In genomic region chr19:21850636-21851255, GRCh38 we compare ENCODE assay signal across 8 cellular contexts. TPM values are rescaled to one million over a fixed set of nuclear protein-coding genes. Genes with fewer than 3 reads are reported as not detected.
DNase-seq lines count a peak whose midpoint lies in the region; ATAC-seq and TF ChIP-seq lines count a peak whose summit lies in the region.

No MANE protein-coding gene starts in this region.

- WGBS in adrenal gland, 4 donors = 71 to 87% (median 79%) methylated on average over 8 to 10 of the region's 10 CpGs

- peaks cover 39% of the 10 kb centered on the region for H3K9me3 ChIP-seq in BLaER1
- H3K9me3 ChIP-seq in duodenal mucosa (ENCODE audit: control insufficient read depth in 1 of 2, low read length in 2 of 2) = no peaks in the 10 kb centered on the region
- H3K9me3 ChIP-seq in neural cell (ENCODE audit: low read length) = no peaks in the 10 kb centered on the region
- H3K9me3 ChIP-seq in adrenal gland (replicated peaks in 1 of 3) = no peaks in the 10 kb centered on the region

- ATAC-seq in HG02623 (IDR thresholded peaks at IDR 0.05; ENCODE audit: unreplicated experiment) = no peak

- no peaks in the 10 kb centered on the region for H3F3A ChIP-seq in neural cell (ENCODE audit: insufficient read depth, low read length, poor library complexity, severe bottlenecking)

- TF ChIP-seq CTCF in NB4 (IDR thresholded peaks at IDR 0.05; ENCODE audit: low read depth, low read length) (no peak), neural cell (IDR thresholded peaks at IDR 0.05; ENCODE audit: poor library complexity, severe bottlenecking) (no peak), adrenal gland (IDR thresholded peaks at IDR 0.05) (no peak)

- no peak for TF ChIP-seq RAD21 in neural cell (conservative IDR thresholded peaks at IDR 0.05)

- peaks cover 37% of the 10 kb centered on the region for H3K79me2 ChIP-seq in neural cell (replicated peaks; ENCODE audit: insufficient read depth, low read length)

- TF ChIP-seq EP300 in neural cell (conservative IDR thresholded peaks at IDR 0.05; ENCODE audit: poor library complexity, severe bottlenecking) = no peak

- H2AFZ ChIP-seq in neural cell (ENCODE audit: low read depth, low read length) = no peak overlapping the region

- H3K27ac ChIP-seq in BLaER1 (peak overlapping the region; percentile 95; the same call in 1 of the 2 replicates), duodenal mucosa (ENCODE audit: low read depth, low read length) (no peak overlapping the region), neural cell (ENCODE audit: low read length) (no peak overlapping the region), adrenal gland (no peak overlapping the region)

- H3K9me2 ChIP-seq in neural cell (ENCODE audit: insufficient read depth, low read length) = no peaks in the 10 kb centered on the region

- H3K9ac ChIP-seq in BLaER1 = peak overlapping the region; percentile 95
- H3K9ac ChIP-seq in duodenal mucosa (ENCODE audit: low read depth in 1 of 2, low read length in 2 of 2) = no peak overlapping the region
- peak overlapping the region; percentile 82 for H3K9ac ChIP-seq in neural cell (ENCODE audit: low read length)

- no peaks in the 10 kb centered on the region for H3K27me3 ChIP-seq in BLaER1
- H3K27me3 ChIP-seq in duodenal mucosa (ENCODE audit: control insufficient read depth in 1 of 2, insufficient read depth in 2 of 2, low read length in 2 of 2) = no peaks in the 10 kb centered on the region
- H3K27me3 ChIP-seq in neural cell (ENCODE audit: insufficient read depth, low read depth, low read length) = no peaks in the 10 kb centered on the region
- no peaks in the 10 kb centered on the region for H3K27me3 ChIP-seq in adrenal gland

- H3K4me2 ChIP-seq in BLaER1 = peak overlapping the region; percentile 85
- peak overlapping the region; percentile 55 for H3K4me2 ChIP-seq in neural cell (ENCODE audit: low read length)

- intact Hi-C loops in adrenal gland (cut with DNase I) = no loop called here

- H3K36me3 ChIP-seq in BLaER1 (peaks cover 51% of the 10 kb centered on the region), duodenal mucosa (ENCODE audit: control insufficient read depth in 1 of 2, insufficient read depth in 2 of 2, low read length in 2 of 2) (no peaks in the 10 kb centered on the region), neural cell (ENCODE audit: insufficient read depth, low read length) (no peaks in the 10 kb centered on the region), adrenal gland (replicated peaks in 1 of 2) (no peaks in the 10 kb centered on the region)

- TF ChIP-seq POLR2A in NB4 (IDR thresholded peaks at IDR 0.05; ENCODE audit: extremely low read depth, insufficient read length) (no peak), adrenal gland (IDR thresholded peaks at IDR 0.05) (no peak)

- peaks cover 24% of the 10 kb centered on the region for H4K20me1 ChIP-seq in BLaER1
- no peaks in the 10 kb centered on the region for H4K20me1 ChIP-seq in neural cell (ENCODE audit: insufficient read depth)

- H3K4me1 ChIP-seq in BLaER1 = peaks cover 21% of the 10 kb centered on the region
- peaks cover 3 to 4% of the 10 kb centered on the region in 2 donors for H3K4me1 ChIP-seq in duodenal mucosa (ENCODE audit: control insufficient read depth in 1 of 2, insufficient read depth in 2 of 2, low read length in 2 of 2)
- H3K4me1 ChIP-seq in adrenal gland (replicated peaks in 1 of 2) = peaks cover 0 to 12% of the 10 kb centered on the region in 2 donors

- H3K4me3 ChIP-seq in BLaER1 = peak overlapping the region; percentile 92
- peak overlapping the region; percentile 94 for H3K4me3 ChIP-seq in NB4 (ENCODE audit: low read depth, low read length)
- peak overlapping the region; percentile 5 to 6 for H3K4me3 ChIP-seq in duodenal mucosa (ENCODE audit: low read depth in 1 of 2, low read length in 2 of 2)
- peak overlapping the region; percentile 86 for H3K4me3 ChIP-seq in neural cell (ENCODE audit: low read length)
- H3K4me3 ChIP-seq in adrenal gland = peak overlapping the region in 2 of 4 donors; percentile 58 to 70

- peak; percentile 18 for DNase-seq in NB4 (ENCODE audit: low read depth)
- no peak for DNase-seq in NCI-H2171 treated with DMSO at 0.1 percent for 48 hours (lab: John Stamatoyannopoulos, UW)
- no peak for DNase-seq in stimulated activated CD4-positive, alpha-beta T cell treated with anti-CD3 and anti-CD28 coated beads, Interleukin-2, amount 100 ng/mL, for 24 hours
- DNase-seq in adrenal gland = no peak

TF ChIP-seq in neural cell, 6 proteins besides CTCF, POLR2A, EP300 and RAD21:
- TF ChIP-seq MXI1 (conservative IDR thresholded peaks at IDR 0.05; ENCODE audit: poor library complexity, severe bottlenecking) (no peak), POLR2AphosphoS5 (IDR thresholded peaks at IDR 0.05) (no peak), SMC3 (conservative IDR thresholded peaks at IDR 0.05; ENCODE audit: poor library complexity) (no peak), TAF1 (IDR thresholded peaks at IDR 0.05; ENCODE audit: low read depth) (no peak), REST (IDR thresholded peaks at IDR 0.05; ENCODE audit: borderline replicate concordance) (no peak), EZH2 (IDR thresholded peaks at IDR 0.05; ENCODE audit: borderline replicate concordance, insufficient read depth, low read length, poor library complexity, severe bottlenecking) (no peak)

RNA-seq across cellular contexts. Expression of gene ZNF43, which starts 14.8 kb away (rescaled TPM):
- polyA plus RNA-seq in neural cell = 16.3 and 18.1 TPM in 2 replicates
- polyA minus RNA-seq in neural cell = 66.0 and 82.2 TPM in 2 replicates
- total RNA-seq in adrenal gland = 10 to 100 TPM in 7 of 8 donors, 1 to 10 TPM in 1; 9.6 to 31.7 (median 16.9) TPM
- 10 to 100 TPM in 1 of 3 donors, 1 to 10 TPM in 2; 4.6 to 19.5 (median 8.9) TPM for polyA plus RNA-seq in adrenal gland

Comparison
In these comparisons a context has a peak if more than half of its experiments do, and no peak if none do; other contexts are left out.
1. H3K9ac ChIP-seq: peak in BLaER1 (single experiment) and neural cell (single experiment); none in duodenal mucosa (0 of 2).